1 cellular context compared by ENCODE assay signal in the genomic region with DNA sequence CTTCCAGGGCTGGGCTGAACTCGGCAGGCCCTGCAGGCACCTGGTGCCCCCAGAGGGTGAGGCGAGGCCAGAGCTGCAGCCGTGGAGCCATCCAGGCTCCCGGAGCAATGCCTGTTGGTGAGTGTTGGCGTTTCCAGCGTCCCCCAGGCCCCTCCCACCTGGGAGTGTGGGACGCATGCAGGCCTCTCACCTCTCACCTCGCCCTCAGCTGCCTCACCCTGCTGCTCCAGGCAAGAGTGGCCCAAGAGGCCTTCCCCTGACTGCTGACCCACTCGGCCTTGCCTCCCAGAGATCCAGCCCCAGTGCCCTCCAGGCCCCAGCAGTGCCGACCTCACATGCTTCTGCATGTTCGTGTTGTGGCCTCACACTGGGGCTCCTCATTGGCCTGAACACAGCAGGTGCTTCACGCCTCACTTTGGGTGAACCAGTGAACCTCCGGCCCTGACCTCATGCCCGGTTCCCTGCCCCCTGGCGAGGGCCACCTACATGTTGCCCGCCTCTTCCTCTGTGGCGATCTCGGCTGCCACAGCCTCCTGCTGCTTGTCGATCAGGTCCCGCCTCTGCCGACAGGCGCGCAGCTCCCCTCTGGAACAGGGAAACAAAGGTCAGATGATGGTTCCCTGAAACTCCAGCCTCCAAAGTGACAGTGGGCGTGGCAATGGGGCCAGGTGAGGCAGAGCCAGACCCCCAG.
A peak's percentile ranks its signal among the peaks of the same experiment; 100 is the strongest.
TF ChIP-seq lines count a peak whose summit lies in the region.

No MANE protein-coding gene starts in this region.

TF ChIP-seq in K562, 482 proteins besides CTCF, POLR2A, EP300 and RAD21:
- TF ChIP-seq IRF2 (CRISPR knock-in tag; IDR thresholded peaks at IDR 0.05): no peak
- TF ChIP-seq STAG1 (CRISPR knock-in tag; IDR thresholded peaks at IDR 0.05; ENCODE audit: borderline replicate concordance): peak; percentile 30; the same call in 1 of the 2 replicates
- TF ChIP-seq, protein P1, sequence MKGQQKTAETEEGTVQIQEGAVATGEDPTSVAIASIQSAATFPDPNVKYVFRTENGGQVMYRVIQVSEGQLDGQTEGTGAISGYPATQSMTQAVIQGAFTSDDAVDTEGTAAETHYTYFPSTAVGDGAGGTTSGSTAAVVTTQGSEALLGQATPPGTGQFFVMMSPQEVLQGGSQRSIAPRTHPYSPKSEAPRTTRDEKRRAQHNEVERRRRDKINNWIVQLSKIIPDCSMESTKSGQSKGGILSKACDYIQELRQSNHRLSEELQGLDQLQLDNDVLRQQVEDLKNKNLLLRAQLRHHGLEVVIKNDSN (CRISPR knock-in tag; IDR thresholded peaks at IDR 0.05): 0 out of 2 replicates have a peak, but pooled peaks have one; percentile 6
